Comparison of ENCODE assay signal across 8 cellular contexts in genomic region chr7:94004024-94004945, GRCh38. TPM values are rescaled to one million over a fixed set of nuclear protein-coding genes. Genes with fewer than 3 reads are reported as not detected.
DNase-seq lines count a peak whose midpoint lies in the region; ATAC-seq, FAIRE-seq and TF ChIP-seq lines count a peak whose summit lies in the region.

Gene BET1, minus strand, starts transcription at chr7:94004355. Its CDS starts 139 bp downstream, at chr7:94004216.

- DNase-seq in AG04449 (ENCODE audit: low read depth, low spot score) (peak; percentile 72), NCI-H2227 treated with DMSO at 0.1 percent for 48 hours (lab: John Stamatoyannopoulos, UW) (peak; percentile 96), bronchial epithelial cell (ENCODE audit: low read depth) (peak; percentile 93), iPS-NIHi11 (ENCODE audit: low spot score) (peak; percentile 93), small intestine (peak; percentile 98)

- 0% methylated on average over 47 of the region's 47 CpGs for WGBS in small intestine, 3 donors

- no peaks in the 10 kb centered on the region for H3K36me3 ChIP-seq in bronchial epithelial cell (ENCODE audit: control insufficient read depth, insufficient read depth, low read length)
- no peaks in the 10 kb centered on the region for H3K36me3 ChIP-seq in small intestine (ENCODE audit: control insufficient read depth in 2 of 2, insufficient read depth in 2 of 2, low read length in 2 of 2)

- POLR2A ChIA-PET in AG04449 (lab: Yijun Ruan, JAX): no interaction called here

- no peaks in the 10 kb centered on the region for H3K9me3 ChIP-seq in small intestine (ENCODE audit: control insufficient read depth, low read depth)

- ATAC-seq in GM18907 (IDR thresholded peaks at IDR 0.05; ENCODE audit: unreplicated experiment) (peak; percentile 97), HG03159 (IDR thresholded peaks at IDR 0.05; ENCODE audit: unreplicated experiment) (peak; percentile 98)

- H3K4me3 ChIP-seq in AG04449 (ENCODE audit: low read depth, low read length): peak within 1 kb of the TSS; percentile 83
- peak within 1 kb of the TSS; percentile 96 for H3K4me3 ChIP-seq in WI38 (ENCODE audit: low read depth, low read length)
- H3K4me3 ChIP-seq in bronchial epithelial cell (ENCODE audit: low read depth, low read length): peak within 1 kb of the TSS; percentile 69
- H3K4me3 ChIP-seq in small intestine (ENCODE audit: low read depth in 1 of 2, low read length in 2 of 2): peak within 1 kb of the TSS; percentile 72 to 97

- TF ChIP-seq CTCF in AG04449 (IDR thresholded peaks at IDR 0.05; ENCODE audit: insufficient read depth, low read length, missing control alignments) (no peak), WI38 (IDR thresholded peaks at IDR 0.05; ENCODE audit: low read depth, low read length) (no peak), bronchial epithelial cell (IDR thresholded peaks at IDR 0.05; ENCODE audit: insufficient read depth, low read length, severe bottlenecking) (no peak)

- CTCF ChIA-PET in AG04449 (lab: Yijun Ruan, JAX): no interaction called here

- H3K27me3 ChIP-seq in bronchial epithelial cell (ENCODE audit: control insufficient read depth, insufficient read depth, low read length) (no peaks in the 10 kb centered on the region), small intestine (ENCODE audit: control insufficient read depth in 2 of 2, insufficient read depth in 2 of 2, low read length in 2 of 2) (peaks cover 0 to 2% of the 10 kb centered on the region in 2 donors)

- peak within 1 kb of the TSS; percentile 95 for H3K27ac ChIP-seq in small intestine (ENCODE audit: low read depth in 1 of 2, low read length in 1 of 2)

- FAIRE-seq in bronchial epithelial cell (lab: Jason Lieb, UNC) (no peak), small intestine (lab: Jason Lieb, UNC) (no peak)

- H3K4me1 ChIP-seq in small intestine (ENCODE audit: control insufficient read depth in 2 of 2, insufficient read depth in 1 of 2, low read depth in 1 of 2, low read length in 1 of 2): peaks cover 0 to 2% of the 10 kb centered on the region in 2 donors

RNA-seq across cellular contexts. Expression of gene BET1, which starts in this region (rescaled TPM):
- total RNA-seq in bronchial epithelial cell: 32.4 and 40.8 TPM in 2 replicates
- polyA plus RNA-seq in small intestine: 10 to 100 TPM; 22.4 to 78.5 (median 39.2) TPM

Comparison
In these comparisons a context has a peak if more than half of its experiments do, and no peak if none do; other contexts are left out.
1. Peak in every context shown above with its lines: DNase-seq, ATAC-seq, H3K4me3 ChIP-seq and H3K27ac ChIP-seq.